ENCODE assay signal across 8 cellular contexts in genomic region chr2:36785179-36785795, GRCh38.
A peak's percentile ranks its signal among the peaks of the same experiment; 100 is the strongest.
DNase-seq lines count a peak whose midpoint lies in the region; ATAC-seq and TF ChIP-seq lines count a peak whose summit lies in the region.

No MANE protein-coding gene starts in this region.

- H3K36me3 ChIP-seq in left lung, result no peaks in the 10 kb centered on the region

- no peaks in the 10 kb centered on the region for H3K27me3 ChIP-seq in left lung

- peak; percentile 85 to 97 for TF ChIP-seq CTCF in left lung (IDR thresholded peaks at IDR 0.05)

- no peak overlapping the region for H3K27ac ChIP-seq in left lung

- no peaks in the 10 kb centered on the region for H3K9me3 ChIP-seq in left lung

- no peak overlapping the region for H3K4me3 ChIP-seq in left lung

- peaks cover 0 to 4% of the 10 kb centered on the region in 2 donors for H3K4me1 ChIP-seq in left lung

- ATAC-seq in HG02981 (IDR thresholded peaks at IDR 0.05; ENCODE audit: unreplicated experiment), result peak; percentile 62
- ATAC-seq in left lung, result peak; percentile 93

- intact Hi-C loops in left lung (cut with DNase I), result loop anchor here in 1 of 2 donors (10.0 kb wide), 1 partner anchor 220 kb away; no protein-coding TSS in a partner anchor

- DNase-seq in NCI-H1092 treated with DMSO at 0.1 percent for 48 hours (lab: John Stamatoyannopoulos, UW), result peak; percentile 7
- no peak for DNase-seq in NCI-H1092 (lab: John Stamatoyannopoulos, UW)
- DNase-seq in NCI-H2171 treated with DMSO at 0.1 percent for 48 hours (lab: John Stamatoyannopoulos, UW), result peak; percentile 53
- peak; percentile 29 for DNase-seq in activated CD4-positive, CD25-positive, alpha-beta regulatory T cell treated with anti-CD3 and anti-CD28 coated beads, Interleukin-2, amount 50 U/mL, for 16 hours (ENCODE audit: low read depth, low spot score)
- peak; percentile 32 for DNase-seq in cerebellum (ENCODE audit: low spot score)
- DNase-seq in left lung, result no peak
- peak; percentile 29 to 37 (median 31) for DNase-seq in stimulated activated CD4-positive, alpha-beta T cell treated with anti-CD3 and anti-CD28 coated beads, TNF-alpha, amount 100 ng/mL, for 4 hours (ENCODE audit: low read depth in 3 of 3)

Comparison
In these comparisons a context has a peak if more than half of its experiments do, and no peak if none do; other contexts are left out.
1. DNase-seq: peak in NCI-H1092 treated with DMSO at 0.1 percent for 48 hours (single experiment), NCI-H2171 treated with DMSO at 0.1 percent for 48 hours (single experiment), activated CD4-positive, CD25-positive, alpha-beta regulatory T cell treated with anti-CD3 and anti-CD28 coated beads, Interleukin-2, amount 50 U/mL, for 16 hours (single experiment), cerebellum (single experiment) and stimulated activated CD4-positive, alpha-beta T cell treated with anti-CD3 and anti-CD28 coated beads, TNF-alpha, amount 100 ng/mL, for 4 hours (3 of 3); none in NCI-H1092 (single experiment) and left lung (0 of 2).